Comparison of ENCODE assay signal across 14 cellular contexts in the genomic region with DNA sequence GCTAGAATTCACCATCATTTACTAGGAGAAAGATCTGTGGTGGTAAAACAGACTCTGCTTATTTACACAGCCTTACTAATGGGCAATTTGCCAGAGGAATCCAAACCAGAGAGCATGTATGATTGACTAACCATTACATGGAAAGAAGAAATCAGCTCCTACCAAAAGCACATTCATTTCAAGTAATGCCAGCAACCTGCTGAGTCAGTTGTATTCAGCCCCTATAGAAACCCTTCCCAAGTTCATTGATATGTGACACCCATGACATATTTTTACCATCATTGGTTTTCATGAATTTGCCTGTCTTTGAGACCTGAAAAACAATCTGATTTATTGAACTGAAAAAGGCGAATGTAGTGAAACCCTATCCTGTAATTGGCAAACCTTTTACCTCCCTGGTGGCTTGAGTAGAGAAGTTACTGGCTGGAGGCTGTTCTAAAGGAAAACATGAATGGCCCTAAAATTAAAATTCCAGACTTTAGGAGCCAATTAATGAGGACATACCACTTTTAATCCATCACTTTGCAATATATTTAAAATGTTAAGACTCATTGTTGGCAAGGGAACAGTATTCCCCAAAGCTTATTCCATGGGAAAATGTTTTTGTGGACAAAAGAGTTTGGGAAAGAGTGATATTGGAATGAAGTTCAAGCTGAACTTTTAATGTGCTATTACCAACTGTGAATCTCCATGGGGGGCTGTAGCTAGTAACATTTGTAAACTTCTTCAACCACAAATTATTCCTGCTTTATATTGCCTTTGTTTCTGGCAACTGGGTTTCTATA.
DNase-seq lines count a peak whose midpoint lies in the region; ATAC-seq, FAIRE-seq and TF ChIP-seq lines count a peak whose summit lies in the region.
"Had no signal": no experiment of that assay in that cellular context is flagged by ENCODE, and none has a peak within 500 bp of the region (broad histone marks: within the 10 kb centered on the region; RNA-seq: fewer than 3 reads in every experiment).

No MANE protein-coding gene starts in this region.

- H3K36me3 ChIP-seq in liver (ENCODE audit: control insufficient read depth in 4 of 4, insufficient read depth in 3 of 4, low read depth in 1 of 4, low read length in 3 of 4) (no peaks in the 10 kb centered on the region), HepG2 (replicated peaks in 1 of 2; ENCODE audit: control insufficient read depth in 1 of 2, insufficient read depth in 2 of 2, low read length in 2 of 2) (no peaks in the 10 kb centered on the region), heart left ventricle (no peaks in the 10 kb centered on the region)

- no peaks in the 10 kb centered on the region for H3K27me3 ChIP-seq in liver (ENCODE audit: control insufficient read depth in 4 of 4, insufficient read depth in 4 of 4, low read length in 3 of 4)
- H3K27me3 ChIP-seq in HepG2 (ENCODE audit: control insufficient read depth in 1 of 2, insufficient read depth in 2 of 2, low read length in 2 of 2) = no peaks in the 10 kb centered on the region
- H3K27me3 ChIP-seq in heart left ventricle = no peaks in the 10 kb centered on the region

- CTCF ChIA-PET in HepG2 (lab: Yijun Ruan, JAX; ENCODE audit: low intra/inter-chr PET ratio, low total read pairs) = no interaction called here

- in situ Hi-C loops in HepG2 (cut with HindIII; ENCODE audit: extremely low pct_ligation_motif_present, low pct_unique_long_range_greater_than_20kb) = no loop called here

- TF ChIP-seq EP300 in HepG2 (IDR thresholded peaks at IDR 0.05; ENCODE audit: low read depth in 2 of 2, low read length in 2 of 2) (no peak), HepG2 (CRISPR knock-in tag; IDR thresholded peaks at IDR 0.05; ENCODE audit: borderline replicate concordance) (no peak)

- no peaks in the 10 kb centered on the region for H3K4me1 ChIP-seq in liver (ENCODE audit: control insufficient read depth in 4 of 4, insufficient read depth in 4 of 4, low read length in 3 of 4)
- no peaks in the 10 kb centered on the region for H3K4me1 ChIP-seq in HepG2 (ENCODE audit: insufficient read depth, low read length)
- no peaks in the 10 kb centered on the region for H3K4me1 ChIP-seq in heart left ventricle

- H2AFZ ChIP-seq in HepG2 (ENCODE audit: low read length) = no peak overlapping the region
- H2AFZ ChIP-seq: GM23338 had no signal

- H3K9me3 ChIP-seq in liver (ENCODE audit: control insufficient read depth in 4 of 4, low read length in 3 of 4) (no peaks in the 10 kb centered on the region), HepG2 (ENCODE audit: low read length) (no peaks in the 10 kb centered on the region), heart left ventricle (peaks cover 0 to 9% (median 0%) of the 10 kb centered on the region in 12 donors)

- H3K4me2 ChIP-seq in HepG2 (ENCODE audit: low read depth, low read length) = no peak overlapping the region
- H3K4me2 ChIP-seq: GM23338 had no signal

- no peaks in the 10 kb centered on the region for H3K79me2 ChIP-seq in HepG2 (ENCODE audit: insufficient read depth, low read length)

- POLR2A ChIA-PET in HepG2 (lab: Yijun Ruan, JAX) = no interaction called here

- TF ChIP-seq POLR2A in HepG2 (IDR thresholded peaks at IDR 0.05; ENCODE audit: insufficient read depth in 1 of 2, low read depth in 2 of 2, low read length in 2 of 2) = no peak
- TF ChIP-seq POLR2A in heart left ventricle (IDR thresholded peaks at IDR 0.05) = no peak

- BruUV-seq in HepG2 (replicated peaks; lab: Mats Ljungman, UMichigan) = no TSS peak

- TF ChIP-seq CTCF in liver (IDR thresholded peaks at IDR 0.05; ENCODE audit: low read depth, low read length, missing input control) (no peak), HepG2 (CRISPR knock-in tag; IDR thresholded peaks at IDR 0.05) (no peak), fibroblast of mammary gland (conservative IDR thresholded peaks at IDR 0.05; ENCODE audit: control insufficient read depth, insufficient read depth, low read depth, low read length) (no peak), heart left ventricle (IDR thresholded peaks at IDR 0.05) (no peak)

- WGBS in liver = 95% methylated on average over 1 of the region's 1 CpG
- WGBS in HepG2 (ENCODE audit: low lambda C conversion rate) = 33% methylated on average over 1 of the region's 1 CpG
- WGBS in heart left ventricle, 4 donors = 67 to 85% (median 73%) methylated on average over 1 of the region's 1 CpG

- no peak for ATAC-seq in HepG2
- no peak for ATAC-seq in GM18519 (IDR thresholded peaks at IDR 0.05; ENCODE audit: low FRiP score, unreplicated experiment)
- no peak for ATAC-seq in heart left ventricle
- ATAC-seq: esophagus mucosa; GM23338; stimulated activated naive CD8-positive, alpha-beta T cell treated with anti-CD3 and anti-CD28 coated beads, Interleukin-15, Interleukin-2, amounts not matched to agents 100 U/mL and 50 U/mL, for 24 hours had no signal

- no peak overlapping the region for H3K27ac ChIP-seq in liver (ENCODE audit: low read depth in 1 of 2, low read length in 2 of 2)
- no peak overlapping the region for H3K27ac ChIP-seq in HepG2 (ENCODE audit: extremely low read length, insufficient read depth, low read length)
- no peak overlapping the region for H3K27ac ChIP-seq in heart left ventricle

- no peak for FAIRE-seq in HepG2 (lab: Jason Lieb, UNC)
- FAIRE-seq: keratinocyte had no signal

- intact Hi-C loops in HepG2 (cut with micrococcal nuclease; ENCODE audit: unreplicated experiment) = no loop called here
- intact Hi-C loops in heart left ventricle (cut with DNase I) = no loop called here

- H4K20me1 ChIP-seq in HepG2 (ENCODE audit: insufficient read depth, low read length) = no peaks in the 10 kb centered on the region

- H3K4me3 ChIP-seq in liver (ENCODE audit: low read depth in 1 of 3, low read length in 3 of 3) (no peak overlapping the region), HepG2 (replicated peaks in 1 of 3; ENCODE audit: insufficient read depth in 1 of 3, low read depth in 2 of 3, low read length in 3 of 3) (no peak overlapping the region), fibroblast of mammary gland (ENCODE audit: control insufficient read depth, low read depth, low read length) (no peak overlapping the region), heart left ventricle (no peak overlapping the region)
- H3K4me3 ChIP-seq: GM23338 had no signal

- H3K9ac ChIP-seq in liver (ENCODE audit: low read depth in 1 of 2, low read length in 2 of 2) = no peak overlapping the region
- H3K9ac ChIP-seq in HepG2 (ENCODE audit: insufficient read depth, low read depth, low read length) = no peak overlapping the region

- no peak for DNase-seq in HepG2 (ENCODE audit: low spot score)
- DNase-seq in NCI-H446 treated with DMSO at 0.1 percent for 48 hours (lab: John Stamatoyannopoulos, UW) = peak; percentile 98
- peak; percentile 82 for DNase-seq in fibroblast of mammary gland (ENCODE audit: low read depth)
- DNase-seq in KG1 (lab: John Stamatoyannopoulos, UW) = no peak
- no peak for DNase-seq in activated CD4-positive, CD25-positive, alpha-beta regulatory T cell treated with anti-CD3 and anti-CD28 coated beads, Interleukin-2, amount 50 U/mL, for 72 hours
- no peak for DNase-seq in heart left ventricle
- DNase-seq: Karpas-422; stimulated activated naive CD8-positive, alpha-beta T cell treated with anti-CD3 and anti-CD28 coated beads, Interleukin-15, Interleukin-2, amounts not matched to agents 100 U/mL and 50 U/mL, for 24 hours; T-helper 2 cell had no signal

- TF ChIP-seq RAD21 in liver (IDR thresholded peaks at IDR 0.05) (no peak), HepG2 (CRISPR knock-in tag; IDR thresholded peaks at IDR 0.05) (no peak)

TF ChIP-seq in liver, 16 proteins besides CTCF, POLR2A, EP300 and RAD21 (continues in another document):
- TF ChIP-seq FOXA2 (IDR thresholded peaks at IDR 0.05) = peak; percentile 75

TF ChIP-seq in HepG2, 621 proteins besides CTCF, POLR2A, EP300 and RAD21:
- peak in 1 of 2 experiments; percentile 48; a peak in 2 of 4 replicates for TF ChIP-seq MAFK (conservative IDR thresholded peaks at IDR 0.05 in 1 of 2, IDR thresholded peaks at IDR 0.05 in 1 of 2; ENCODE audit: low read length in 2 of 2)
- no peak for TF ChIP-seq ZNF556 (CRISPR knock-in tag; IDR thresholded peaks at IDR 0.05; ENCODE audit: borderline replicate concordance)

Comparison
In these comparisons a context has a peak if more than half of its experiments do, and no peak if none do; other contexts are left out.
1. DNase-seq: peak in NCI-H446 treated with DMSO at 0.1 percent for 48 hours (single experiment) and fibroblast of mammary gland (single experiment); none in HepG2 (single experiment), KG1 (single experiment), activated CD4-positive, CD25-positive, alpha-beta regulatory T cell treated with anti-CD3 and anti-CD28 coated beads, Interleukin-2, amount 50 U/mL, for 72 hours (single experiment) and heart left ventricle (0 of 5).